In the genomic region with DNA sequence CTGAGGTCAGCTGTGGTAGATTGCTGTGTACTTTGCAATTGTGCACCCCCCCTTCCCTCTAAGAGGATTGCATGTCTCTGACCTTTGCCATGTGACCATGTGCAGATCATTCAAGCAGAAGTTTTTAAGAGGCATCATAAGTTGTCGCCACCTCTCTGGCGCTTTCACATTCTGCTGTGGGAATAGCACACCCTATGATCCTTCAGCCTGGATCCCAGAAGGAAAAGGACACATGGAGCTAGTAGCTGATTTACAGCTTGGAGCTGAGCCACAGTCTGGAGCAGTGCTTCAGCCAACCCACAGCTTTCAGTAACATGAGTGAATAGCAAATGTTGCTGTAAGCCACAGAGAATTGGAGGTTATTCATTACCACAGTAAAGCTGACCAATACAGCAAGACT, we compare ENCODE assay signal across 15 cellular contexts.
DNase-seq lines count a peak whose midpoint lies in the region; ATAC-seq and TF ChIP-seq lines count a peak whose summit lies in the region.
"Had no signal": no experiment of that assay in that cellular context is flagged by ENCODE, and none has a peak within 500 bp of the region (broad histone marks: within the 10 kb centered on the region; RNA-seq: fewer than 3 reads in every experiment).

No MANE protein-coding gene starts in this region.

- peaks cover 5% of the 10 kb centered on the region for H3K4me1 ChIP-seq in IMR-90 (ENCODE audit: control insufficient read depth, insufficient read depth, low read length)
- H3K4me1 ChIP-seq in mucosa of descending colon (ENCODE audit: low read depth) = no peaks in the 10 kb centered on the region
- H3K4me1 ChIP-seq: tibial nerve had no signal

- peak; percentile 23 for DNase-seq in AG09319 (ENCODE audit: extremely low read depth, low read depth)
- DNase-seq in IMR-90 = peak; percentile 42
- DNase-seq in epithelial cell of proximal tubule (ENCODE audit: low read depth) = peak; percentile 97
- DNase-seq in mucosa of descending colon = peak in 1 of 3 donors; percentile 35
- no peak for DNase-seq in ecto neural progenitor cell (ENCODE audit: low spot score)
- DNase-seq in activated CD8-positive, alpha-beta memory T cell treated with anti-CD3 and anti-CD28 coated beads, Interleukin-2, amount 50 U/mL, for 48 hours = no peak
- DNase-seq: activated CD4-positive, alpha-beta T cell treated with anti-CD3 and anti-CD28 coated beads, Interleukin-2, amount 50 U/mL, for 4 hours; activated naive CD4-positive, alpha-beta T cell treated with anti-CD3 and anti-CD28 coated beads for 36 hours; CD4-positive, alpha-beta memory T cell; SW 1271 had no signal

- H3K4me2 ChIP-seq in IMR-90 (ENCODE audit: low read depth, low read length) = no peak overlapping the region

- no peak overlapping the region for H2BK20ac ChIP-seq in IMR-90 (ENCODE audit: low read depth, low read length)

- H2AFZ ChIP-seq in IMR-90 (replicated peaks; ENCODE audit: low read length, poor library complexity) = no peak overlapping the region

- POLR2A ChIA-PET in IMR-90 (lab: Charles Lee; ENCODE audit: unreplicated experiment) = no interaction called here

- no peak overlapping the region for H3K23ac ChIP-seq in IMR-90 (ENCODE audit: low read depth, low read length)

- BruUV-seq in IMR-90 (replicated peaks; lab: Mats Ljungman, UMichigan) = no TSS peak

- ATAC-seq in IMR-90 (ENCODE audit: low read depth) = peak; percentile 21; the same call in 1 of the 2 replicates
- peak; percentile 9 for ATAC-seq in mucosa of descending colon
- ATAC-seq in HG03039 (IDR thresholded peaks at IDR 0.05; ENCODE audit: unreplicated experiment) = no peak
- ATAC-seq in HG02759 (IDR thresholded peaks at IDR 0.05; ENCODE audit: unreplicated experiment) = no peak
- ATAC-seq: HCT116 had no signal

- H2BK5ac ChIP-seq in IMR-90 (ENCODE audit: low read depth, low read length, poor library complexity, severe bottlenecking) = no peak overlapping the region

- in situ Hi-C loops in IMR-90 (cut with MboI; ENCODE audit: low sequenced_read_pairs) = no loop called here

- dilution Hi-C loops in IMR-90 (cut with HindIII; ENCODE audit: low sequenced_read_pairs, unreplicated experiment) = no loop called here

- H2AK9ac ChIP-seq in IMR-90 (replicated peaks; ENCODE audit: low read depth, low read length, poor library complexity) = no peak overlapping the region

- H4K91ac ChIP-seq in IMR-90 (ENCODE audit: insufficient read depth, low read depth, low read length) = no peak overlapping the region

- H3K27me3 ChIP-seq in IMR-90 (ENCODE audit: control insufficient read depth, insufficient read depth, low read length) = peaks cover 7% of the 10 kb centered on the region
- H3K27me3 ChIP-seq: dorsolateral prefrontal cortex, tibial nerve had no signal

- no peak overlapping the region for H3K4ac ChIP-seq in IMR-90 (ENCODE audit: low read depth, low read length)

- no peak overlapping the region for H3K56ac ChIP-seq in IMR-90 (ENCODE audit: extremely low read depth, insufficient read depth, low read length)

- CTCF ChIA-PET in IMR-90 (lab: Yijun Ruan, JAX) = interaction anchor here (0.6 kb wide), 1 partner anchor 54 kb away, joined by 6 read pairs; no protein-coding TSS in a partner anchor

- H3K9me1 ChIP-seq in IMR-90 (ENCODE audit: insufficient read depth, low read length) = peaks cover 3% of the 10 kb centered on the region; the same call in 1 of the 2 replicates

- no peak overlapping the region for H2BK15ac ChIP-seq in IMR-90 (ENCODE audit: low read depth, low read length)

- intact Hi-C loops in IMR-90 (cut with micrococcal nuclease) = no loop called here
- intact Hi-C loops in mucosa of descending colon (cut with DNase I, micrococcal nuclease) = no loop called here

- no peak for TF ChIP-seq POLR2A in IMR-90 (IDR thresholded peaks at IDR 0.05; ENCODE audit: low read depth, low read length)

- no peaks in the 10 kb centered on the region for H4K20me1 ChIP-seq in IMR-90 (ENCODE audit: insufficient read depth, low read length)

- H2AK5ac ChIP-seq in IMR-90 (ENCODE audit: low read depth, low read length) = no peak overlapping the region

- no peak overlapping the region; the same call in 1 of the 2 replicates for H3K14ac ChIP-seq in IMR-90 (replicated peaks; ENCODE audit: low read depth, low read length)

- no peak overlapping the region for H3K18ac ChIP-seq in IMR-90 (ENCODE audit: low read depth, low read length)

- no peaks in the 10 kb centered on the region for H3K9me3 ChIP-seq in IMR-90 (ENCODE audit: control insufficient read depth, insufficient read depth, low read length)
- no peaks in the 10 kb centered on the region for H3K9me3 ChIP-seq in mucosa of descending colon
- H3K9me3 ChIP-seq: tibial nerve had no signal

- no peaks in the 10 kb centered on the region for H3K36me3 ChIP-seq in IMR-90 (ENCODE audit: control insufficient read depth, insufficient read depth, low read length)
- H3K36me3 ChIP-seq in mucosa of descending colon (ENCODE audit: low read depth) = no peaks in the 10 kb centered on the region
- H3K36me3 ChIP-seq: tibial nerve had no signal

- H4K8ac ChIP-seq in IMR-90 (ENCODE audit: low read depth in 2 of 2, low read length in 2 of 2) = no peak overlapping the region

- H3K79me1 ChIP-seq in IMR-90 (ENCODE audit: low read depth in 1 of 2, low read length in 2 of 2) = no peaks in the 10 kb centered on the region

- no peak overlapping the region for H3K4me3 ChIP-seq in IMR-90 (ENCODE audit: insufficient read depth, low read depth, low read length)
- no peak overlapping the region for H3K4me3 ChIP-seq in epithelial cell of proximal tubule (ENCODE audit: low read depth, low read length)
- no peak overlapping the region for H3K4me3 ChIP-seq in mucosa of descending colon
- H3K4me3 ChIP-seq: dorsolateral prefrontal cortex, tibial nerve had no signal

- H2BK120ac ChIP-seq in IMR-90 (ENCODE audit: low read depth, low read length) = no peak overlapping the region

- no CpG with 5 or more reads among the region's 2 CpGs for WGBS in IMR-90 (ENCODE audit: extremely low coverage in 2 of 2, insufficient read length in 1 of 2), 2 experiments

- H3K27ac ChIP-seq in IMR-90 (ENCODE audit: insufficient read depth, low read length) = no peak overlapping the region
- H3K27ac ChIP-seq: dorsolateral prefrontal cortex, tibial nerve had no signal

- H3K9ac ChIP-seq in IMR-90 (ENCODE audit: low read depth, low read length) = no peak overlapping the region

- no peak overlapping the region for H4K5ac ChIP-seq in IMR-90 (ENCODE audit: low read depth, low read length)

- no peak for TF ChIP-seq RAD21 in IMR-90 (IDR thresholded peaks at IDR 0.05; ENCODE audit: low read length)

- TF ChIP-seq CTCF in AG09319 (IDR thresholded peaks at IDR 0.05; ENCODE audit: low read depth, low read length) (no peak), IMR-90 (conservative IDR thresholded peaks at IDR 0.05; ENCODE audit: low read depth, low read length) (no peak), epithelial cell of proximal tubule (conservative IDR thresholded peaks at IDR 0.05; ENCODE audit: low read depth, low read length) (no peak), mucosa of descending colon (IDR thresholded peaks at IDR 0.05) (no peak)

TF ChIP-seq in IMR-90, 13 proteins besides CTCF, POLR2A, EP300 and RAD21:
- TF ChIP-seq RCOR1 (IDR thresholded peaks at IDR 0.05; ENCODE audit: insufficient replicate concordance, low read length) (no peak), MAFK (IDR thresholded peaks at IDR 0.05; ENCODE audit: low read depth, low read length) (no peak), CEBPB (IDR thresholded peaks at IDR 0.05; ENCODE audit: low read depth, low read length) (no peak)
TF ChIP-seq in IMR-90: peak in this region for 0.

Comparison
In these comparisons a context has a peak if more than half of its experiments do, and no peak if none do; other contexts are left out.
1. DNase-seq: peak in AG09319 (single experiment), IMR-90 (single experiment) and epithelial cell of proximal tubule (single experiment); none in ecto neural progenitor cell (single experiment) and activated CD8-positive, alpha-beta memory T cell treated with anti-CD3 and anti-CD28 coated beads, Interleukin-2, amount 50 U/mL, for 48 hours (single experiment).
2. ATAC-seq: peak in IMR-90 (single experiment) and mucosa of descending colon (single experiment); none in HG03039 (single experiment) and HG02759 (single experiment).